In genomic region chr11:66226111-66226510, GRCh38 we compare ENCODE assay signal across 16 cellular contexts. TPM values are rescaled to one million over a fixed set of nuclear protein-coding genes. Genes with fewer than 3 reads are reported as not detected.
"Had no signal": no experiment of that assay in that cellular context is flagged by ENCODE, and none has a peak within 500 bp of the region (broad histone marks: within the 10 kb centered on the region; RNA-seq: fewer than 3 reads in every experiment).

No MANE protein-coding gene starts in this region.

- H3K9me3 Mint-ChIP-seq: activated naive CD8-positive, alpha-beta T cell treated with anti-CD3 and anti-CD28 coated beads, Interleukin-2, amount 10 ng/mL, durations not matched to agents 7 days and 5 days; neural crest cell; T-helper 2 cell treated with Interferon-gamma antibody and Interleukin-4, amounts not matched to agents 5 μg/mL and 100 μg/mL, for 36 hours had no signal

- FAIRE-seq: urothelium cell line had no signal

- H3K4me2 ChIP-seq: hepatocyte had no signal

- H3K36me3 ChIP-seq: colonic mucosa had no signal

- H3K4me1 ChIP-seq: ascending aorta, colonic mucosa had no signal

- H3K27me3 ChIP-seq: ascending aorta, cardiac muscle cell, colonic mucosa, esophagus muscularis mucosa, hepatocyte had no signal

- DNase-seq: activated CD4-positive, alpha-beta T cell treated with anti-CD3 and anti-CD28 coated beads, Interleukin-2, amount 50 U/mL, for 1 hour; activated CD4-positive, CD25-positive, alpha-beta regulatory T cell; activated naive CD8-positive, alpha-beta T cell treated with anti-CD3 and anti-CD28 coated beads, Interleukin-2, amount 10 ng/mL, durations not matched to agents 7 days and 5 days; colonic mucosa; islet precursor cell; stimulated activated CD4-positive, alpha-beta T cell treated with anti-CD3 and anti-CD28 coated beads, Interleukin-1b, Interleukin-23, amount 100 ng/mL, for 48 hours had no signal

- H3K27ac Mint-ChIP-seq: activated naive CD8-positive, alpha-beta T cell treated with anti-CD3 and anti-CD28 coated beads, Interleukin-2, amount 10 ng/mL, durations not matched to agents 7 days and 5 days; T-helper 2 cell treated with Interferon-gamma antibody and Interleukin-4, amounts not matched to agents 5 μg/mL and 100 μg/mL, for 36 hours had no signal

- H3K9me3 ChIP-seq: ascending aorta, colonic mucosa, esophagus muscularis mucosa had no signal

- H3K27me3 Mint-ChIP-seq: activated naive CD8-positive, alpha-beta T cell treated with anti-CD3 and anti-CD28 coated beads, Interleukin-2, amount 10 ng/mL, durations not matched to agents 7 days and 5 days had no signal

- H3K79me2 ChIP-seq: hepatocyte had no signal

- H3K4me3 Mint-ChIP-seq: activated naive CD8-positive, alpha-beta T cell treated with anti-CD3 and anti-CD28 coated beads, Interleukin-2, amount 10 ng/mL, durations not matched to agents 7 days and 5 days; neural crest cell; T-helper 2 cell treated with Interferon-gamma antibody and Interleukin-4, amounts not matched to agents 5 μg/mL and 100 μg/mL, for 36 hours had no signal

- H3K27ac ChIP-seq: ascending aorta, cardiac muscle cell, colonic mucosa, esophagus muscularis mucosa, hepatocyte had no signal

- H3K4me3 ChIP-seq: ascending aorta, cardiac muscle cell, colonic mucosa, esophagus muscularis mucosa, hepatocyte had no signal

- ATAC-seq: left lobe of liver, sciatic nerve had no signal

- H2AFZ ChIP-seq: hepatocyte had no signal

RNA-seq across cellular contexts. Expression of gene CNIH2, which starts 51.9 kb away (rescaled TPM):
- total RNA-seq: ascending aorta, osteoblast had no signal
